In genomic region chr1:205630651-205631009, GRCh38 we compare ENCODE assay signal across 1 cellular context.
TF ChIP-seq lines count a peak whose summit lies in the region.

No MANE protein-coding gene starts in this region.

TF ChIP-seq in SK-N-SH, 30 proteins besides CTCF, POLR2A, EP300 and RAD21 (continued from another document):
- TF ChIP-seq USF2 (IDR thresholded peaks at IDR 0.05; ENCODE audit: borderline replicate concordance, low read depth, low read length) (no peak), JUND (IDR thresholded peaks at IDR 0.05) (no peak), FOXJ3 (CRISPR knock-in tag; IDR thresholded peaks at IDR 0.05) (no peak), FOSL2 (IDR thresholded peaks at IDR 0.05; ENCODE audit: borderline replicate concordance, low read depth) (no peak), GATA2 (CRISPR knock-in tag; IDR thresholded peaks at IDR 0.05) (no peak), TEAD4 (IDR thresholded peaks at IDR 0.05; ENCODE audit: borderline replicate concordance, insufficient read depth) (no peak), CHD2 (IDR thresholded peaks at IDR 0.05; ENCODE audit: low read length, partially characterized antibody) (no peak), GABPA (IDR thresholded peaks at IDR 0.05; ENCODE audit: low read depth) (no peak), PBX3 (IDR thresholded peaks at IDR 0.05) (no peak), MXI1 (IDR thresholded peaks at IDR 0.05; ENCODE audit: low read depth, low read length) (no peak), ELF1 (IDR thresholded peaks at IDR 0.05) (no peak), IRF3 (IDR thresholded peaks at IDR 0.05; ENCODE audit: low read depth, low read length) (no peak), FOXM1 (IDR thresholded peaks at IDR 0.05; ENCODE audit: low read depth) (no peak), SIN3A (IDR thresholded peaks at IDR 0.05; ENCODE audit: borderline replicate concordance, low read depth, low read length) (no peak)
- TF ChIP-seq, protein P1, sequence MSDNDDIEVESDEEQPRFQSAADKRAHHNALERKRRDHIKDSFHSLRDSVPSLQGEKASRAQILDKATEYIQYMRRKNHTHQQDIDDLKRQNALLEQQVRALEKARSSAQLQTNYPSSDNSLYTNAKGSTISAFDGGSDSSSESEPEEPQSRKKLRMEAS (IDR thresholded peaks at IDR 0.05; ENCODE audit: low read depth): no peak
- TF ChIP-seq, protein P2, sequence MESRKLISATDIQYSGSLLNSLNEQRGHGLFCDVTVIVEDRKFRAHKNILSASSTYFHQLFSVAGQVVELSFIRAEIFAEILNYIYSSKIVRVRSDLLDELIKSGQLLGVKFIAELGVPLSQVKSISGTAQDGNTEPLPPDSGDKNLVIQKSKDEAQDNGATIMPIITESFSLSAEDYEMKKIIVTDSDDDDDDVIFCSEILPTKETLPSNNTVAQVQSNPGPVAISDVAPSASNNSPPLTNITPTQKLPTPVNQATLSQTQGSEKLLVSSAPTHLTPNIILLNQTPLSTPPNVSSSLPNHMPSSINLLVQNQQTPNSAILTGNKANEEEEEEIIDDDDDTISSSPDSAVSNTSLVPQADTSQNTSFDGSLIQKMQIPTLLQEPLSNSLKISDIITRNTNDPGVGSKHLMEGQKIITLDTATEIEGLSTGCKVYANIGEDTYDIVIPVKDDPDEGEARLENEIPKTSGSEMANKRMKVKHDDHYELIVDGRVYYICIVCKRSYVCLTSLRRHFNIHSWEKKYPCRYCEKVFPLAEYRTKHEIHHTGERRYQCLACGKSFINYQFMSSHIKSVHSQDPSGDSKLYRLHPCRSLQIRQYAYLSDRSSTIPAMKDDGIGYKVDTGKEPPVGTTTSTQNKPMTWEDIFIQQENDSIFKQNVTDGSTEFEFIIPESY (IDR thresholded peaks at IDR 0.05; ENCODE audit: borderline replicate concordance, low read depth): no peak
- TF ChIP-seq, protein P3, sequence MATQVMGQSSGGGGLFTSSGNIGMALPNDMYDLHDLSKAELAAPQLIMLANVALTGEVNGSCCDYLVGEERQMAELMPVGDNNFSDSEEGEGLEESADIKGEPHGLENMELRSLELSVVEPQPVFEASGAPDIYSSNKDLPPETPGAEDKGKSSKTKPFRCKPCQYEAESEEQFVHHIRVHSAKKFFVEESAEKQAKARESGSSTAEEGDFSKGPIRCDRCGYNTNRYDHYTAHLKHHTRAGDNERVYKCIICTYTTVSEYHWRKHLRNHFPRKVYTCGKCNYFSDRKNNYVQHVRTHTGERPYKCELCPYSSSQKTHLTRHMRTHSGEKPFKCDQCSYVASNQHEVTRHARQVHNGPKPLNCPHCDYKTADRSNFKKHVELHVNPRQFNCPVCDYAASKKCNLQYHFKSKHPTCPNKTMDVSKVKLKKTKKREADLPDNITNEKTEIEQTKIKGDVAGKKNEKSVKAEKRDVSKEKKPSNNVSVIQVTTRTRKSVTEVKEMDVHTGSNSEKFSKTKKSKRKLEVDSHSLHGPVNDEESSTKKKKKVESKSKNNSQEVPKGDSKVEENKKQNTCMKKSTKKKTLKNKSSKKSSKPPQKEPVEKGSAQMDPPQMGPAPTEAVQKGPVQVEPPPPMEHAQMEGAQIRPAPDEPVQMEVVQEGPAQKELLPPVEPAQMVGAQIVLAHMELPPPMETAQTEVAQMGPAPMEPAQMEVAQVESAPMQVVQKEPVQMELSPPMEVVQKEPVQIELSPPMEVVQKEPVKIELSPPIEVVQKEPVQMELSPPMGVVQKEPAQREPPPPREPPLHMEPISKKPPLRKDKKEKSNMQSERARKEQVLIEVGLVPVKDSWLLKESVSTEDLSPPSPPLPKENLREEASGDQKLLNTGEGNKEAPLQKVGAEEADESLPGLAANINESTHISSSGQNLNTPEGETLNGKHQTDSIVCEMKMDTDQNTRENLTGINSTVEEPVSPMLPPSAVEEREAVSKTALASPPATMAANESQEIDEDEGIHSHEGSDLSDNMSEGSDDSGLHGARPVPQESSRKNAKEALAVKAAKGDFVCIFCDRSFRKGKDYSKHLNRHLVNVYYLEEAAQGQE (IDR thresholded peaks at IDR 0.05; ENCODE audit: low read depth, low read length): no peak
TF ChIP-seq in SK-N-SH: peak in this region for 0.
